ENCODE assay signal across 14 cellular contexts in genomic region chr7:7693881-7694280, GRCh38. TPM values are rescaled to one million over a fixed set of nuclear protein-coding genes. Genes with fewer than 3 reads are reported as not detected.
DNase-seq lines count a peak whose midpoint lies in the region; ATAC-seq, FAIRE-seq and TF ChIP-seq lines count a peak whose summit lies in the region.
"Had no signal": no experiment of that assay in that cellular context is flagged by ENCODE, and none has a peak within 500 bp of the region (broad histone marks: within the 10 kb centered on the region; RNA-seq: fewer than 3 reads in every experiment).

No MANE protein-coding gene starts in this region.

- H3K9ac ChIP-seq in GM23248 (no peak overlapping the region), skeletal muscle satellite cell (ENCODE audit: low read depth, low read length) (peak overlapping the region; percentile 23)

- H2AFZ ChIP-seq in GM23248, result no peak overlapping the region

- ATAC-seq in HG03039 (IDR thresholded peaks at IDR 0.05; ENCODE audit: unreplicated experiment), result no peak

- H3K27me3 ChIP-seq in GM23248 (replicated peaks; ENCODE audit: insufficient read depth) (no peaks in the 10 kb centered on the region), SJSA1 (replicated peaks) (no peaks in the 10 kb centered on the region), skeletal muscle satellite cell (ENCODE audit: control insufficient read depth, insufficient read depth, low read length) (no peaks in the 10 kb centered on the region)
- H3K27me3 ChIP-seq: dorsolateral prefrontal cortex, testis had no signal

- H3K4me2 ChIP-seq in GM23248 (ENCODE audit: unreplicated experiment), result peak overlapping the region; percentile 55
- H3K4me2 ChIP-seq in skeletal muscle satellite cell (ENCODE audit: low read length), result peak overlapping the region; percentile 44

- no peaks in the 10 kb centered on the region for H4K20me1 ChIP-seq in GM23248 (ENCODE audit: insufficient read depth)

- peaks cover 31% of the 10 kb centered on the region for H3F3A ChIP-seq in GM23248 (ENCODE audit: insufficient read depth)

- H3K4me1 ChIP-seq in GM23248 (ENCODE audit: insufficient read depth), result peaks cover 29% of the 10 kb centered on the region
- H3K4me1 ChIP-seq in SJSA1 (replicated peaks), result peaks cover 30% of the 10 kb centered on the region
- H3K4me1 ChIP-seq in skeletal muscle satellite cell (ENCODE audit: control insufficient read depth, insufficient read depth, low read length), result peaks cover 58% of the 10 kb centered on the region
- H3K4me1 ChIP-seq: testis had no signal

- TF ChIP-seq CTCF in fibroblast of mammary gland (conservative IDR thresholded peaks at IDR 0.05; ENCODE audit: control insufficient read depth, insufficient read depth, low read depth, low read length) (no peak), D721Med (IDR thresholded peaks at IDR 0.05; ENCODE audit: insufficient read depth, missing control alignments) (no peak)

- no peak overlapping the region; the same call in 1 of the 2 replicates for H3K4me3 ChIP-seq in GM23248
- no peak overlapping the region for H3K4me3 ChIP-seq in SJSA1
- H3K4me3 ChIP-seq in fibroblast of mammary gland (ENCODE audit: control insufficient read depth, low read depth, low read length), result no peak overlapping the region
- no peak overlapping the region for H3K4me3 ChIP-seq in skeletal muscle satellite cell (ENCODE audit: low read length)
- H3K4me3 ChIP-seq: dorsolateral prefrontal cortex, testis had no signal

- H3K9me2 ChIP-seq in GM23248 (ENCODE audit: insufficient read depth), result no peaks in the 10 kb centered on the region

- no peak for FAIRE-seq in D721Med (lab: Jason Lieb, UNC)

- 0 out of 2 replicates have a peak, but pooled peaks cover 3% of the 10 kb centered on the region for H3K79me2 ChIP-seq in GM23248 (ENCODE audit: insufficient read depth)

- H3K9me3 ChIP-seq in GM23248 (ENCODE audit: low read depth), result no peaks in the 10 kb centered on the region
- H3K9me3 ChIP-seq in SJSA1 (replicated peaks), result no peaks in the 10 kb centered on the region
- no peaks in the 10 kb centered on the region for H3K9me3 ChIP-seq in skeletal muscle satellite cell (replicated peaks; ENCODE audit: low read length)
- H3K9me3 ChIP-seq: testis had no signal

- DNase-seq in GM23248, result peak; percentile 75
- peak in 1 of 2 experiments; percentile 78 for DNase-seq in SJSA1 (ENCODE audit: low read depth in 1 of 2, low spot score in 2 of 2)
- DNase-seq in fibroblast of mammary gland (ENCODE audit: low read depth), result peak; percentile 84
- DNase-seq in D721Med (ENCODE audit: insufficient read length, low spot score), result no peak
- DNase-seq in NCI-H1105 (lab: John Stamatoyannopoulos, UW), result no peak
- DNase-seq in DMS 273 (lab: John Stamatoyannopoulos, UW; ENCODE audit: unreplicated experiment), result no peak
- DNase-seq: activated CD4-positive, alpha-beta memory T cell treated with anti-CD3 and anti-CD28 coated beads for 36 hours; activated naive CD4-positive, alpha-beta T cell treated with anti-CD3 and anti-CD28 coated beads, Interleukin-2, amount 10 ng/mL, durations not matched to agents 7 days and 5 days; DMS79; dorsolateral prefrontal cortex; NCI-H1105 treated with DMSO at 0.1 percent for 48 hours; testis had no signal

- H3K36me3 ChIP-seq in GM23248 (ENCODE audit: low read depth), result no peaks in the 10 kb centered on the region
- no peaks in the 10 kb centered on the region for H3K36me3 ChIP-seq in SJSA1
- no peaks in the 10 kb centered on the region for H3K36me3 ChIP-seq in skeletal muscle satellite cell (ENCODE audit: insufficient read depth, low read length)

- in situ Hi-C loops in GM23248 (cut with MboI), result no loop called here

- no peak overlapping the region for H3K27ac ChIP-seq in GM23248
- H3K27ac ChIP-seq in SJSA1, result peak overlapping the region; percentile 61
- H3K27ac ChIP-seq: dorsolateral prefrontal cortex, testis had no signal

RNA-seq across cellular contexts. Expression of gene RPA3, which starts 24.5 kb away (rescaled TPM):
- 5.8 and 16.3 TPM in 2 replicates for total RNA-seq in GM23248 (2014; rRNA removed; shearing (Covaris generic))
- polyA plus RNA-seq in GM23248 (2016; fragmentation: Nextera tagmentation; extraction: Ambion mirVana), result 71.8 and 78.7 TPM in 2 replicates
- total RNA-seq in SJSA1 (2014; rRNA removed; shearing (Covaris generic)), result 48.5 and 55.2 TPM in 2 replicates
- total RNA-seq in skeletal muscle satellite cell (2012; rRNA removed), result 33.6 and 52.7 TPM in 2 replicates

RNA-seq across cellular contexts. Expression of gene UMAD1, which starts 53.3 kb away (rescaled TPM):
- 11.8 and 15.6 TPM in 2 replicates for total RNA-seq in GM23248 (2014; rRNA removed; shearing (Covaris generic))
- polyA plus RNA-seq in GM23248 (2016; fragmentation: Nextera tagmentation; extraction: Ambion mirVana), result 18.6 and 18.7 TPM in 2 replicates
- 19.3 and 19.5 TPM in 2 replicates for total RNA-seq in SJSA1 (2014; rRNA removed; shearing (Covaris generic))
- 10.7 and 12.7 TPM in 2 replicates for total RNA-seq in skeletal muscle satellite cell (2012; rRNA removed)

Comparison
In these comparisons a context has a peak if more than half of its experiments do, and no peak if none do; other contexts are left out.
1. DNase-seq: peak in GM23248 (single experiment) and fibroblast of mammary gland (single experiment); none in D721Med (single experiment), NCI-H1105 (single experiment) and DMS 273 (single experiment).